Comparison of ENCODE assay signal across 8 cellular contexts in the genomic region with DNA sequence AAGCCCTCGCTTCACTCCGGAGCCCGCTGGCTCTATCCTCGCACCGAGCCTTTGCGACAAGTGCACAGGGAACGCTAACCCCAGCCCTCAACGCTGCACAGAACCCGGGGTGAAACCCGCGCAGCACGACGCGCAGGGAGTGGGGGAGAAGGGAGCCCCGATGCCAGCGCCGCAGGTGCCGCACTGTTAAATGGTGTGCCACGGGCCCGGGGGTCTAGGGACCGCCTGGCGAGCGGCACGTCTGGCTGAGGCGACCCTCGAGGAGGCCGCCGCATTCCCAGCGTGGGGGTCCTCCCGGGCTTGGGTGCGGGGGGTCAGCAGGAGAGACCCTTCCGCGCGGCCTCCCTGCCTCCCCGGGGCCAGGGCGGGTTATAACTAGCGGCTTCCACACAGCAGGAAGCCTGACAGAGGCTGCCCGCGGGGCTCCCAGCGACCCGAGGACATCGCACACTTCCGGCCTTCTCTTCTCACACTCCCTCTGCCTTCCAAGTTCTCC. TPM values are rescaled to one million over a fixed set of nuclear protein-coding genes. Genes with fewer than 3 reads are reported as not detected.
DNase-seq lines count a peak whose midpoint lies in the region; ATAC-seq and TF ChIP-seq lines count a peak whose summit lies in the region.

No MANE protein-coding gene starts in this region.

- peaks cover 0 to 1% (median 0%) of the 10 kb centered on the region in 8 donors for H3K9me3 Mint-ChIP-seq in CD4-positive, alpha-beta memory T cell

- H3K4me1 Mint-ChIP-seq in CD4-positive, alpha-beta memory T cell, result peaks cover 9 to 26% (median 16%) of the 10 kb centered on the region in 4 donors

- TF ChIP-seq POLR2A in spleen (IDR thresholded peaks at IDR 0.05), result no peak

- intact Hi-C loops in CD4-positive, alpha-beta memory T cell (cut with micrococcal nuclease), result loop anchor here (1.0 to 10.0 kb wide), 7 partner anchors 8 to 988 kb away; a partner anchor contains a TSS
- intact Hi-C loops in left cardiac atrium (cut with DNase I) (loop anchor here (1.0 to 10.0 kb wide), 3 partner anchors 142 to 238 kb away; no protein-coding TSS in a partner anchor), spleen (cut with DNase I; ENCODE audit: low total_unique reads) (loop anchor here (5.0 to 10.0 kb wide), 2 partner anchors 146 to 238 kb away; no protein-coding TSS in a partner anchor)

- H3K27me3 ChIP-seq in CD4-positive, alpha-beta memory T cell (ENCODE audit: insufficient read depth, low read length), result no peaks in the 10 kb centered on the region
- no peaks in the 10 kb centered on the region for H3K27me3 ChIP-seq in spleen (replicated peaks in 1 of 7)

- TF ChIP-seq CTCF in spleen (IDR thresholded peaks at IDR 0.05 in 8 of 11, conservative IDR thresholded peaks at IDR 0.05 in 3 of 11), result no peak

- no peaks in the 10 kb centered on the region for H3K9me3 ChIP-seq in CD4-positive, alpha-beta memory T cell (ENCODE audit: control insufficient read depth in 1 of 2, low read length in 2 of 2)
- H3K9me3 ChIP-seq in spleen, result no peaks in the 10 kb centered on the region

- H3K27ac Mint-ChIP-seq in CD4-positive, alpha-beta memory T cell, result peak overlapping the region; percentile 89 to 98 (median 92)

- H3K4me3 Mint-ChIP-seq in CD4-positive, alpha-beta memory T cell, result peak overlapping the region; percentile 91 to 96 (median 92)

- H3K27me3 Mint-ChIP-seq in CD4-positive, alpha-beta memory T cell, result no peaks in the 10 kb centered on the region

- DNase-seq in CD4-positive, alpha-beta memory T cell, result peak; percentile 45 to 67 (median 48)
- DNase-seq in Jurkat, Clone E6-1 (ENCODE audit: low read depth, low spot score), result no peak
- DNase-seq in activated effector memory CD4-positive, alpha-beta T cell treated with anti-CD3 and anti-CD28 coated beads, Interleukin-2, amount 50 U/mL, for 16 hours, result peak; percentile 80
- DNase-seq in left cardiac atrium, result no peak
- peak; percentile 93 for DNase-seq in spleen
- DNase-seq in ACHN, result no peak

- H3K27ac ChIP-seq in CD4-positive, alpha-beta memory T cell (ENCODE audit: low read depth, low read length), result peak overlapping the region; percentile 82
- peak overlapping the region; percentile 89 to 99 (median 94) for H3K27ac ChIP-seq in spleen

- H3K4me3 ChIP-seq in CD4-positive, alpha-beta memory T cell (ENCODE audit: low read length in 2 of 2), result peak overlapping the region; percentile 38 to 96
- H3K4me3 ChIP-seq in Jurkat, Clone E6-1 (ENCODE audit: low read length), result peak overlapping the region; percentile 72
- peak overlapping the region; percentile 63 to 94 (median 70) for H3K4me3 ChIP-seq in spleen

- peaks cover 9% of the 10 kb centered on the region for H3K4me1 ChIP-seq in CD4-positive, alpha-beta memory T cell (ENCODE audit: insufficient read depth, low read length)
- H3K4me1 ChIP-seq in spleen, result peaks cover 9 to 59% (median 21%) of the 10 kb centered on the region in 6 donors

- in situ Hi-C loops in ACHN (cut with HindIII; ENCODE audit: low pct_ligation_motif_present, low pct_unique_long_range_greater_than_20kb, low sequenced_read_pairs), result loop anchor here (25.0 kb wide), 1 partner anchor 134 kb away; no protein-coding TSS in a partner anchor

- ATAC-seq in GM21381 (IDR thresholded peaks at IDR 0.05; ENCODE audit: unreplicated experiment) (peak; percentile 20), left cardiac atrium (peak; percentile 39 to 48), GM18519 (IDR thresholded peaks at IDR 0.05; ENCODE audit: low FRiP score, unreplicated experiment) (no peak)

- no peaks in the 10 kb centered on the region for H3K36me3 ChIP-seq in CD4-positive, alpha-beta memory T cell (ENCODE audit: insufficient read depth, low read length)
- no peaks in the 10 kb centered on the region for H3K36me3 ChIP-seq in spleen

- peaks cover 0 to 2% of the 10 kb centered on the region in 2 donors for H3K36me3 Mint-ChIP-seq in CD4-positive, alpha-beta memory T cell

- WGBS in spleen, 5 donors, result 1 to 3% (median 1%) methylated on average over 9 to 43 of the region's 43 CpGs

- CTCF ChIA-PET in CD4-positive, alpha-beta memory T cell (lab: Charles Lee; ENCODE audit: partially characterized antibody), result interaction anchor here (2.1 to 16.4 kb wide), 3 partner anchors 143 to 238 kb away, joined by 7 to 612 read pairs (median 235); no protein-coding TSS in a partner anchor

- POLR2A ChIA-PET in CD4-positive, alpha-beta memory T cell (lab: Charles Lee; ENCODE audit: partially characterized antibody), result interaction anchor here (0.5 to 2.9 kb wide), 9 partner anchors 8 to 208 kb away, joined by 3 to 59 read pairs (median 5); a partner anchor contains a TSS

RNA-seq across cellular contexts. Expression of a gene that starts 23.8 kb away (rescaled TPM):
- total RNA-seq in CD4-positive, alpha-beta memory T cell, result not detected
- not detected for polyA plus RNA-seq in CD4-positive, alpha-beta memory T cell
- not detected for polyA plus RNA-seq in Jurkat, Clone E6-1 (2012; ENCODE audit: insufficient read depth, insufficient read length)
- total RNA-seq in left cardiac atrium (not detected), spleen (under 1 TPM in 1 of 7 donors, not detected in 6; 0.12 TPM)
- not detected for polyA plus RNA-seq in spleen

Comparison
In these comparisons a context has a peak if more than half of its experiments do, and no peak if none do; other contexts are left out.
1. DNase-seq: peak in CD4-positive, alpha-beta memory T cell (5 of 5), activated effector memory CD4-positive, alpha-beta T cell treated with anti-CD3 and anti-CD28 coated beads, Interleukin-2, amount 50 U/mL, for 16 hours (single experiment) and spleen (single experiment); none in Jurkat, Clone E6-1 (single experiment), left cardiac atrium (single experiment) and ACHN (single experiment).
2. Peak in every context shown above with its lines, with median percentiles within 50 percentile points of each other: H3K4me3 ChIP-seq.